Comparison of ENCODE assay signal across 1 cellular context in the genomic region with DNA sequence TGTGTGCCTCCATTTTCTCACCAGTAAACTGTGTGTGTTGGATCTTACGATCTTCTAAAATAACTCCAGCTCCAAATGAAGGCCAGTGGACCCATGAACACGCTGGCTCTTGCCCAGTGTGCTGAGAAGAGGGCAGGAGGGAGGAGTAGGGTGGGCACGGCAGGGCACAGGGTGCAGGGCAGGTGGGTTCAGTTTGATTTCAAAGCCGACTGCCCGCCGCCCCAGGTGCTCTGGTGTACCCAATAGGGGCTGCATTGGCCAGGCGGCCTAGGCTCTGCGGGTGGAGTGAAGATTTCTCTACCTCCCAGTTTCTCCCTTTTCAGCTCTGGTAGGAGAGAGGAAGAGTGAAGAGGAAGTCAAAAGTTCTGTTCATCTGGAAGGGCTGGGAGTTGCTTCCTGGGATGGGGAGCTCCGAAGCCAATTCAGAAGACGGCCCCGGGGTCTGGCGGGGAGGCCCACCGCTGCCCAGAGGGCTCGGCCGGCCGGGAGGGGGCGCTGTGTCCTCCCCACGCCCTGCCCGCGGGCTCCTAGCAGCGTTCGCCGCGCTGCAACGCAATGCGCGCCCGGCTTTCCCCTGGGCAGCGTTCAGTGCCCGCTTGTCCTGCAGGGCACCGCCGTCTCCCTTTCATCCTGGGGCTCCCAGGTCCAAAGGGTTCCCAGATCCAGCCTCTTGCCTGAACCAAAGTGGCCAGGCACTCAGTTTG.
TF ChIP-seq lines count a peak whose summit lies in the region.

No MANE protein-coding gene starts in this region.

TF ChIP-seq in HepG2, 621 proteins besides CTCF, POLR2A, EP300 and RAD21 (continued from another document):
- TF ChIP-seq, protein P1, sequence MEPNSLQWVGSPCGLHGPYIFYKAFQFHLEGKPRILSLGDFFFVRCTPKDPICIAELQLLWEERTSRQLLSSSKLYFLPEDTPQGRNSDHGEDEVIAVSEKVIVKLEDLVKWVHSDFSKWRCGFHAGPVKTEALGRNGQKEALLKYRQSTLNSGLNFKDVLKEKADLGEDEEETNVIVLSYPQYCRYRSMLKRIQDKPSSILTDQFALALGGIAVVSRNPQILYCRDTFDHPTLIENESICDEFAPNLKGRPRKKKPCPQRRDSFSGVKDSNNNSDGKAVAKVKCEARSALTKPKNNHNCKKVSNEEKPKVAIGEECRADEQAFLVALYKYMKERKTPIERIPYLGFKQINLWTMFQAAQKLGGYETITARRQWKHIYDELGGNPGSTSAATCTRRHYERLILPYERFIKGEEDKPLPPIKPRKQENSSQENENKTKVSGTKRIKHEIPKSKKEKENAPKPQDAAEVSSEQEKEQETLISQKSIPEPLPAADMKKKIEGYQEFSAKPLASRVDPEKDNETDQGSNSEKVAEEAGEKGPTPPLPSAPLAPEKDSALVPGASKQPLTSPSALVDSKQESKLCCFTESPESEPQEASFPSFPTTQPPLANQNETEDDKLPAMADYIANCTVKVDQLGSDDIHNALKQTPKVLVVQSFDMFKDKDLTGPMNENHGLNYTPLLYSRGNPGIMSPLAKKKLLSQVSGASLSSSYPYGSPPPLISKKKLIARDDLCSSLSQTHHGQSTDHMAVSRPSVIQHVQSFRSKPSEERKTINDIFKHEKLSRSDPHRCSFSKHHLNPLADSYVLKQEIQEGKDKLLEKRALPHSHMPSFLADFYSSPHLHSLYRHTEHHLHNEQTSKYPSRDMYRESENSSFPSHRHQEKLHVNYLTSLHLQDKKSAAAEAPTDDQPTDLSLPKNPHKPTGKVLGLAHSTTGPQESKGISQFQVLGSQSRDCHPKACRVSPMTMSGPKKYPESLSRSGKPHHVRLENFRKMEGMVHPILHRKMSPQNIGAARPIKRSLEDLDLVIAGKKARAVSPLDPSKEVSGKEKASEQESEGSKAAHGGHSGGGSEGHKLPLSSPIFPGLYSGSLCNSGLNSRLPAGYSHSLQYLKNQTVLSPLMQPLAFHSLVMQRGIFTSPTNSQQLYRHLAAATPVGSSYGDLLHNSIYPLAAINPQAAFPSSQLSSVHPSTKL (CRISPR knock-in tag; IDR thresholded peaks at IDR 0.05), result no peak
- TF ChIP-seq SETDB1 (CRISPR knock-in tag; IDR thresholded peaks at IDR 0.05; ENCODE audit: borderline replicate concordance) (no peak), MXI1 (IDR thresholded peaks at IDR 0.05; ENCODE audit: borderline replicate concordance, low read depth, low read length) (no peak), ZNF354B (CRISPR knock-in tag; IDR thresholded peaks at IDR 0.05) (no peak), ZSCAN31 (CRISPR knock-in tag; IDR thresholded peaks at IDR 0.05; ENCODE audit: low read depth) (peak; percentile 44; the same call in 1 of the 2 replicates), MED8 (CRISPR knock-in tag; IDR thresholded peaks at IDR 0.05; ENCODE audit: insufficient replicate concordance) (no peak), ZNF496 (CRISPR knock-in tag; IDR thresholded peaks at IDR 0.05; ENCODE audit: insufficient replicate concordance) (no peak), ZNF33B (CRISPR knock-in tag; IDR thresholded peaks at IDR 0.05) (no peak), SP2 (CRISPR knock-in tag; IDR thresholded peaks at IDR 0.05) (no peak), GATA4 (IDR thresholded peaks at IDR 0.05; ENCODE audit: borderline replicate concordance, low read depth) (no peak)
